ENCODE assay signal across 29 cellular contexts in the genomic region with DNA sequence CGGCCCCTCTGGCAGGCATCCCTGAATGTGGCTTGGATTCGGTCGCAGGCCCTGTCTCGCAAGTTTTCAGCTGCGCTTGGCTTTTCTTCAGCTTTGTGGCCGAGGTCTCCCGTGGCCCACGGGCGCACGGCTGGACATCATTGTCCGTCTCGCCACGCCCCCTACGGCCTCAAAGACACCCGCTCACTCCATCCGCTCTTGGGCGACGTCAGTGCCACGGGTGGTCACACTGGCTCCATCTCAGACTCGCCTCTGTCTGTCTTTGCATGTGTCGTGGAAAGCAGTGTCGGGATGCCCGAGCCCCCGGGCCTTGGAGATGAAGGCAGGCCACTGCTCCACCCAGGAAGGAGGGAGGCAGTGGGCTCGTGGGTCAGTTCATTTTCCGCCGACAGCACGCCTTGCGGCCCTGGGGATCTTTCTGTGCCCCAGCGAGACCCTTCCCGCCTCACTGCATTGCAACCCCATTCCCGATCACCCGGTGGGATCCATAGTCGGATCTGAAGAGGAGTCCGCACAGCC.
"Had no signal": no experiment of that assay in that cellular context is flagged by ENCODE, and none has a peak within 500 bp of the region (broad histone marks: within the 10 kb centered on the region; RNA-seq: fewer than 3 reads in every experiment).

No MANE protein-coding gene starts in this region.

- DNase-seq: activated CD4-positive, alpha-beta T cell treated with anti-CD3 and anti-CD28 coated beads for 4 hours; activated CD4-positive, alpha-beta T cell treated with anti-CD3 and anti-CD28 coated beads, Interleukin-2, amount 50 U/mL, for 4 hours; activated effector memory CD4-positive, alpha-beta T cell treated with anti-CD3 and anti-CD28 coated beads, Interleukin-2, amount 50 U/mL, for 16 hours; activated naive CD4-positive, alpha-beta T cell treated with anti-CD3 and anti-CD28 coated beads for 36 hours; activated naive CD8-positive, alpha-beta T cell treated with anti-CD3 and anti-CD28 coated beads for 36 hours; activated T-cell treated with anti-CD3 and anti-CD28 coated beads, Interleukin-2, amount 50 U/mL, for 1 hour; dorsolateral prefrontal cortex; effector memory CD8-positive, alpha-beta T cell; erythroblast; foreskin fibroblast; kidney glomerular epithelial cell; mucosa of descending colon; sigmoid colon; stimulated activated CD4-positive, alpha-beta T cell treated with anti-CD3 and anti-CD28 coated beads, Interleukin-1b, Interleukin-23, amount 100 ng/mL, for 48 hours; stimulated activated CD4-positive, alpha-beta T cell treated with anti-CD3 and anti-CD28 coated beads, Interleukin-4, amount 100 ng/mL, for 4 hours; stimulated activated CD8-positive, alpha-beta memory T cell treated with anti-CD3 and anti-CD28 coated beads, Interleukin-4, amount 100 ng/mL, for 48 hours; stimulated activated naive CD8-positive, alpha-beta T cell treated with anti-CD3 and anti-CD28 coated beads, Interleukin-15, amount 100 ng/mL, for 72 hours; T-helper 9 cell had no signal

- H3K36me3 ChIP-seq: adrenal gland, cardiac muscle cell, left lung, sigmoid colon had no signal

- H3K4me3 ChIP-seq: adrenal gland, body of pancreas, cardiac muscle cell, coronary artery, left lung, lung, mucosa of descending colon, smooth muscle cell had no signal

- H3K27me3 ChIP-seq: adrenal gland, body of pancreas, cardiac muscle cell, dorsolateral prefrontal cortex, left lung, sigmoid colon, tibial nerve had no signal

- H3K9me3 ChIP-seq: adrenal gland, body of pancreas had no signal

- H3K27ac ChIP-seq: adrenal gland, body of pancreas, cardiac muscle cell, coronary artery, dorsolateral prefrontal cortex, left lung, sigmoid colon, tibial nerve, VCaP had no signal

- ATAC-seq: body of pancreas; effector memory CD8-positive, alpha-beta T cell; left lung; mucosa of descending colon; natural killer cell treated with Interleukin-12 subunit alpha and Interleukin-12 subunit beta and Interleukin-15 and Interleukin-18, amount 100 ng/mL, for 72 hours; stimulated activated memory B cell treated with anti-CD40 and anti-IgM and Interleukin-4, amounts not matched to agents 10 μg/mL and 1 μg/mL and 100 μg/mL, for 72 hours; stimulated activated naive CD8-positive, alpha-beta T cell treated with anti-CD3 and anti-CD28 coated beads, Interleukin-15, amount 100 ng/mL, for 72 hours had no signal

- H3K4me1 ChIP-seq: adrenal gland, body of pancreas, left lung, sigmoid colon, tibial nerve had no signal
